ENCODE assay signal across 8 cellular contexts in the genomic region with DNA sequence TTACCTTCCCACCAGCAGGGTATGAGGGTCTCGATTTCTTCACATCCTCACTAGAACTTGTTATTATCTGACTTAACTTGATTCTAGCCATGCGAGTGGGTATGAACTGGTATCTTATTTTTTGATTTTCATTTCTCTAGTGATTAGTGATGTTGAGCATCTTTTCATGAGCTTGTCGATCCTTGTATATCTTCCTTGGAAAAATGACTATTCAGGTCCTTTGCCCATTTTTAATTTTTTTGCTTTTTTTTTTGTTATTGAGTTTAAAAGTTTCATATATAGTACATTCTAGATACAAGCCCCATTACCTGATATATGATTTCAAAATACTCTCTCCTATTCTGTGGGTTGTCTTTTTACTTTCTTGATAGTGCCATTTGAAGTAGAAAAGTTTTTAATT.
"Had no signal": no experiment of that assay in that cellular context is flagged by ENCODE, and none has a peak within 500 bp of the region (broad histone marks: within the 10 kb centered on the region; RNA-seq: fewer than 3 reads in every experiment).

No MANE protein-coding gene starts in this region.

- DNase-seq: H9, HCEC 1CT, HFFc6, IMR-90, KBM-7 had no signal

- H3K4me2 ChIP-seq: GM23338, KMS-11 had no signal

- H3K27ac ChIP-seq: HL-60, KMS-11 had no signal

- ATAC-seq: GM23338 had no signal

- H3K4me3 Mint-ChIP-seq: GM23338, H9, HFFc6 had no signal

- H3K4me3 ChIP-seq: GM23338 had no signal

- H3K4me1 Mint-ChIP-seq: GM23338 had no signal

- H2AFZ ChIP-seq: GM23338 had no signal

- H3K27ac Mint-ChIP-seq: GM23338, H9, HFFc6 had no signal
